Comparison of ENCODE assay signal across 15 cellular contexts in the genomic region with DNA sequence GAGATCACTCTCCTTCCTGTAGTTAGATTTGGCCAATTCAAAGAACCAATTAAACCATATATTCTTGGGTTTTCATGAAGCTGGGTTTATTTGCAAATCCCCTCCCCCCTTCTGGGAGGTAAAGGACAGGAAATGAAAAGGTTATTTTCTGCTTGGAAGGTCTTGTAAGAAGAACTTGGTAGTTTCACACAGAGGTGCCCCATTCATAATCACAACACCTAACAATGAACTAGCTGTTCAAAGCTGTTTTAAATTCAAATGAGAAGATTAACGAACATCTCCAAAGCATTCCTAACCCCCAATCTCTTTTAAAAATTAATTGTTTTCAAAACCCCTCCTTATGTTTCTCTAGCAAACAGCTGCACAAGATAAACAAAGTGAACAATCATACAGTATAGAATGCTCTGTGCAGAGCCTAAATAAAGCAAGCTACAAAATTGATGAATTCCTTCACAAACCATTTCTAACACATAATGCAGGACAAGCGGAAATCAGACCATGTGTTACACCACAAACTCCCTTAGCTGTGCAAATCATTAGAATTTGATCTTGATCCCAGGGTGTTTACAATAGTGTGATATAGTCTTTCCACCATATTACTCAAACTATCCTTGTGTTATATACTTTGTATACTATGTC.
DNase-seq lines count a peak whose midpoint lies in the region; ATAC-seq lines count a peak whose summit lies in the region.
"Had no signal": no experiment of that assay in that cellular context is flagged by ENCODE, and none has a peak within 500 bp of the region (broad histone marks: within the 10 kb centered on the region; RNA-seq: fewer than 3 reads in every experiment).

No MANE protein-coding gene starts in this region.

- H3K9ac ChIP-seq in NT2/D1 (ENCODE audit: insufficient read length, low read depth): no peak overlapping the region

- H3K36me3 ChIP-seq in NT2/D1 (ENCODE audit: insufficient read depth, insufficient read length, low read length): no peaks in the 10 kb centered on the region

- no peak overlapping the region for H3K4me3 ChIP-seq in NT2/D1 (ENCODE audit: insufficient read length, low read depth)

- DNase-seq in NCI-H345 treated with DMSO at 0.1 percent for 48 hours (lab: John Stamatoyannopoulos, UW; ENCODE audit: unreplicated experiment): peak; percentile 48
- no peak for DNase-seq in NCI-H345 (lab: John Stamatoyannopoulos, UW)
- peak; percentile 44 for DNase-seq in NT2/D1 (ENCODE audit: low read depth, low spot score)
- peak; percentile 57 for DNase-seq in iPS DF 19.7 (ENCODE audit: low read depth, low spot score)
- DNase-seq in HT-29 (ENCODE audit: low spot score): no peak
- no peak for DNase-seq in ACHN
- DNase-seq: 8988T, C1 segment of cervical spinal cord, NCI-H1048, NCI-H146, NCI-H2107, NCI-H446, T-cell had no signal

- H3K4me1 ChIP-seq in NT2/D1 (ENCODE audit: insufficient read depth, insufficient read length): no peaks in the 10 kb centered on the region

- no peaks in the 10 kb centered on the region for H3K27me3 ChIP-seq in NT2/D1 (ENCODE audit: insufficient read depth, insufficient read length)

- no peaks in the 10 kb centered on the region for H3K9me3 ChIP-seq in NT2/D1 (ENCODE audit: insufficient read depth, low read length)

- ATAC-seq in HG03175 (IDR thresholded peaks at IDR 0.05; ENCODE audit: unreplicated experiment): no peak
- no peak for ATAC-seq in HG02678 (IDR thresholded peaks at IDR 0.05; ENCODE audit: unreplicated experiment)
- ATAC-seq: T-cell had no signal

- in situ Hi-C loops in ACHN (cut with HindIII; ENCODE audit: low pct_ligation_motif_present, low pct_unique_long_range_greater_than_20kb, low sequenced_read_pairs): no loop called here

Comparison
In these comparisons a context has a peak if more than half of its experiments do, and no peak if none do; other contexts are left out.
1. DNase-seq: peak in NCI-H345 treated with DMSO at 0.1 percent for 48 hours (single experiment), NT2/D1 (single experiment) and iPS DF 19.7 (single experiment); none in NCI-H345 (single experiment), HT-29 (single experiment) and ACHN (single experiment).